ENCODE assay signal across 18 cellular contexts in genomic region chr1:170863600-170863999, GRCh38.
"Had no signal": no experiment of that assay in that cellular context is flagged by ENCODE, and none has a peak within 500 bp of the region (broad histone marks: within the 10 kb centered on the region; RNA-seq: fewer than 3 reads in every experiment).

No MANE protein-coding gene starts in this region.

- H3K9me3 Mint-ChIP-seq: activated CD4-positive, alpha-beta T cell treated with anti-CD3 and anti-CD28 coated beads, Interleukin-2, amount 10 ng/mL, durations not matched to agents 7 days and 5 days; activated naive CD4-positive, alpha-beta T cell treated with anti-CD3 and anti-CD28 coated beads, Interleukin-2, amount 10 ng/mL, durations not matched to agents 7 days and 5 days; activated naive CD8-positive, alpha-beta T cell treated with anti-CD3 and anti-CD28 coated beads, Interleukin-2, amount 50 U/mL, for 24 hours; activated T-cell treated with anti-CD3 and anti-CD28 coated beads, Interleukin-2, amount 50 U/mL, for 24 hours; mesothelial cell of epicardium; natural killer cell treated with Interleukin-12 subunit alpha and Interleukin-12 subunit beta and Interleukin-15 and Interleukin-18, amount 100 ng/mL, for 72 hours had no signal

- H3K4me3 ChIP-seq: hepatocyte, lower lobe of right lung, suprapubic skin, upper lobe of left lung had no signal

- H3K4me1 Mint-ChIP-seq: activated CD4-positive, alpha-beta T cell treated with anti-CD3 and anti-CD28 coated beads, Interleukin-2, amount 10 ng/mL, durations not matched to agents 7 days and 5 days; activated naive CD4-positive, alpha-beta T cell treated with anti-CD3 and anti-CD28 coated beads, Interleukin-2, amount 10 ng/mL, durations not matched to agents 7 days and 5 days; mesothelial cell of epicardium had no signal

- H3K4me2 ChIP-seq: hepatocyte had no signal

- H2AFZ ChIP-seq: hepatocyte had no signal

- H3K27me3 ChIP-seq: hepatocyte, suprapubic skin, upper lobe of left lung had no signal

- H3K9me3 ChIP-seq: lower lobe of right lung, suprapubic skin, upper lobe of left lung had no signal

- ATAC-seq: activated CD4-positive, CD25-positive, alpha-beta regulatory T cell treated with anti-CD3 and anti-CD28 coated beads, Interleukin-2, amount 50 U/mL, for 24 hours; activated CD8-positive, alpha-beta T cell treated with anti-CD3 and anti-CD28 coated beads, Interleukin-2, amount 10 ng/mL, durations not matched to agents 7 days and 5 days; activated naive CD8-positive, alpha-beta T cell treated with anti-CD3 and anti-CD28 coated beads, Interleukin-2, amount 50 U/mL, for 24 hours; left colon; lower lobe of right lung; natural killer cell treated with Interleukin-12 subunit alpha and Interleukin-12 subunit beta and Interleukin-15 and Interleukin-18, amount 100 ng/mL, for 72 hours had no signal

- H3K36me3 ChIP-seq: lower lobe of right lung, suprapubic skin, upper lobe of left lung had no signal

- DNase-seq: activated CD4-positive, alpha-beta T cell treated with anti-CD3 and anti-CD28 coated beads, Interleukin-2, amount 10 ng/mL, durations not matched to agents 7 days and 5 days; activated CD8-positive, alpha-beta T cell treated with anti-CD3 and anti-CD28 coated beads, Interleukin-2, amount 10 ng/mL, durations not matched to agents 7 days and 5 days; activated naive CD4-positive, alpha-beta T cell treated with anti-CD3 and anti-CD28 coated beads, Interleukin-2, amount 10 ng/mL, durations not matched to agents 7 days and 5 days; activated naive CD8-positive, alpha-beta T cell treated with anti-CD3 and anti-CD28 coated beads, Interleukin-2, amount 50 U/mL, for 24 hours; activated T-cell treated with anti-CD3 and anti-CD28 coated beads, Interleukin-2, amount 50 U/mL, for 24 hours; anterior cingulate cortex; cortex of kidney; islet precursor cell; left colon; lower lobe of right lung; stimulated activated CD4-positive, alpha-beta T cell treated with anti-CD3 and anti-CD28 coated beads, Interleukin-2, amount 100 ng/mL, for 24 hours; upper lobe of left lung had no signal

- H3K27ac ChIP-seq: hepatocyte, lower lobe of right lung, suprapubic skin, upper lobe of left lung had no signal

- H3K4me3 Mint-ChIP-seq: activated CD4-positive, alpha-beta T cell treated with anti-CD3 and anti-CD28 coated beads, Interleukin-2, amount 10 ng/mL, durations not matched to agents 7 days and 5 days; activated CD8-positive, alpha-beta T cell treated with anti-CD3 and anti-CD28 coated beads, Interleukin-2, amount 10 ng/mL, durations not matched to agents 7 days and 5 days; activated naive CD4-positive, alpha-beta T cell treated with anti-CD3 and anti-CD28 coated beads, Interleukin-2, amount 10 ng/mL, durations not matched to agents 7 days and 5 days; activated naive CD8-positive, alpha-beta T cell treated with anti-CD3 and anti-CD28 coated beads, Interleukin-2, amount 50 U/mL, for 24 hours; activated T-cell treated with anti-CD3 and anti-CD28 coated beads, Interleukin-2, amount 50 U/mL, for 24 hours; mesothelial cell of epicardium; natural killer cell treated with Interleukin-12 subunit alpha and Interleukin-12 subunit beta and Interleukin-15 and Interleukin-18, amount 100 ng/mL, for 72 hours; stimulated activated naive CD8-positive, alpha-beta T cell treated with anti-CD3 and anti-CD28 coated beads, Interleukin-15, Interleukin-2, amounts not matched to agents 100 ng/mL and 50 ng/mL, for 24 hours had no signal

- H3K36me3 Mint-ChIP-seq: activated naive CD4-positive, alpha-beta T cell treated with anti-CD3 and anti-CD28 coated beads, Interleukin-2, amount 10 ng/mL, durations not matched to agents 7 days and 5 days; mesothelial cell of epicardium; natural killer cell treated with Interleukin-12 subunit alpha and Interleukin-12 subunit beta and Interleukin-15 and Interleukin-18, amount 100 ng/mL, for 72 hours had no signal

- H3K27ac Mint-ChIP-seq: activated CD4-positive, alpha-beta T cell treated with anti-CD3 and anti-CD28 coated beads, Interleukin-2, amount 10 ng/mL, durations not matched to agents 7 days and 5 days; activated CD8-positive, alpha-beta T cell treated with anti-CD3 and anti-CD28 coated beads, Interleukin-2, amount 10 ng/mL, durations not matched to agents 7 days and 5 days; activated naive CD4-positive, alpha-beta T cell treated with anti-CD3 and anti-CD28 coated beads, Interleukin-2, amount 10 ng/mL, durations not matched to agents 7 days and 5 days; activated naive CD8-positive, alpha-beta T cell treated with anti-CD3 and anti-CD28 coated beads, Interleukin-2, amount 50 U/mL, for 24 hours; activated T-cell treated with anti-CD3 and anti-CD28 coated beads, Interleukin-2, amount 50 U/mL, for 24 hours; mesothelial cell of epicardium; natural killer cell treated with Interleukin-12 subunit alpha and Interleukin-12 subunit beta and Interleukin-15 and Interleukin-18, amount 100 ng/mL, for 72 hours; stimulated activated naive CD8-positive, alpha-beta T cell treated with anti-CD3 and anti-CD28 coated beads, Interleukin-15, Interleukin-2, amounts not matched to agents 100 ng/mL and 50 ng/mL, for 24 hours had no signal

- H3K27me3 Mint-ChIP-seq: activated CD4-positive, alpha-beta T cell treated with anti-CD3 and anti-CD28 coated beads, Interleukin-2, amount 10 ng/mL, durations not matched to agents 7 days and 5 days; activated naive CD8-positive, alpha-beta T cell treated with anti-CD3 and anti-CD28 coated beads, Interleukin-2, amount 50 U/mL, for 24 hours; activated T-cell treated with anti-CD3 and anti-CD28 coated beads, Interleukin-2, amount 50 U/mL, for 24 hours; natural killer cell treated with Interleukin-12 subunit alpha and Interleukin-12 subunit beta and Interleukin-15 and Interleukin-18, amount 100 ng/mL, for 72 hours had no signal

- H3K79me2 ChIP-seq: hepatocyte had no signal

- H3K4me1 ChIP-seq: lower lobe of right lung, suprapubic skin had no signal
